In the genomic region with DNA sequence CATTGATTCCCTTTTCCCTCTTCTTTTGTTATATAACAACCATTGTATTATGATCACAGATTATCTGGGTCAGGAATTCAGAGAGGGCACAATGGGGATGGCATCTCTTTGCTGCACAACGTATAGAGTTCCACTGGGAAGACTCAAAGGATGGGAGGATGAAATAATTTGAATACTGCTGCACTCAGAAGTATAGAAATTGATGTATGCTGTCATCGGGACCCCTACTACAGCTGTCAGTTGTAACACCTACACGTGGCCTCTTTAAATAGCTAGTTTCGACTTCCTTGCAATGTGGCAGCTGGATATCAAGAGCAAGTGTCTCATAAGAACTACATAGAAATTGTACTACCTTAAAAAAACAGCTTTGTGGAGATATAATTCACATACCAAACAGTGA, we compare ENCODE assay signal across 8 cellular contexts.
"Had no signal": no experiment of that assay in that cellular context is flagged by ENCODE, and none has a peak within 500 bp of the region (broad histone marks: within the 10 kb centered on the region; RNA-seq: fewer than 3 reads in every experiment).

No MANE protein-coding gene starts in this region.

- ATAC-seq: HCT116, K562 had no signal

- DNase-seq: GM23248, GOT3, H7, HFFc6, IMR-90 had no signal

- H3K4me1 ChIP-seq: HAP-1 had no signal

- H3K27ac ChIP-seq: GM23248 had no signal

- H3K9me3 Mint-ChIP-seq: HFFc6 had no signal

- H3K4me3 ChIP-seq: GM23248, HAP-1, K562 had no signal

- H2AFZ ChIP-seq: GM23248 had no signal

- H3K9me3 ChIP-seq: HAP-1 had no signal

- H3K36me3 ChIP-seq: HAP-1 had no signal

- H3K27ac Mint-ChIP-seq: HFFc6 had no signal

- H3K4me3 Mint-ChIP-seq: HFFc6 had no signal

- H3K9ac ChIP-seq: GM23248 had no signal
